11 cellular contexts compared by ENCODE assay signal in the genomic region with DNA sequence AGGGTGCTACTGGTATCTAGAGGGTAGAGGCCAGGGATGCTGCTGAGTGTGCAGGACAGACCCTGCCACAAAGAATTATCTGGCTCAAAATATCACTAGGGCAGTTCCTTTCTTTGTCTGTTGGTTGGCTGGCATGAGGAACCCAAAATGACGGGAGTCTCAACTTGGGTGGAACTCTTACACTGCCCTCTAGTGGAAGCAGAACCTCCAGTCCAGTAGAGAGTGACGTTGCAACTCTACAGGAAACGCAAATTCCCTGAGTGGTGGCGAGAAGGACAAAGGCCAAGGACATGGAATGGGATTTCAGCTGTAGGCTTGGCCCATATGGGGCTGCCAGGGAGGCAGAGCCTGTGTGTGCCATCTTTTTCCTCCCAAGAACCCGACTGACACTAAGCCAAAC. TPM values are rescaled to one million over a fixed set of nuclear protein-coding genes. Genes with fewer than 3 reads are reported as not detected.
A peak's percentile ranks its signal among the peaks of the same experiment; 100 is the strongest.
DNase-seq lines count a peak whose midpoint lies in the region; ATAC-seq, FAIRE-seq and TF ChIP-seq lines count a peak whose summit lies in the region.
"Had no signal": no experiment of that assay in that cellular context is flagged by ENCODE, and none has a peak within 500 bp of the region (broad histone marks: within the 10 kb centered on the region; RNA-seq: fewer than 3 reads in every experiment).

No MANE protein-coding gene starts in this region.

- H3K4me1 Mint-ChIP-seq in activated T-helper 1 cell treated with anti-CD3 and anti-CD28 coated beads, Interleukin-12 subunit alpha, Interleukin-12 subunit beta, Interleukin-2, Interleukin-4 antibody, amounts not matched to agents 30 ng/mL and 10 ng/mL and 1 ng/mL, durations not matched to agents 14 hours and 24 hours and 36 hours (ENCODE audit: low read depth), result no peaks in the 10 kb centered on the region
- H3K4me1 Mint-ChIP-seq in activated naive CD8-positive, alpha-beta T cell treated with anti-CD3 and anti-CD28 coated beads, Interleukin-2, amount 50 U/mL, for 24 hours, result no peaks in the 10 kb centered on the region

- peaks cover 11% of the 10 kb centered on the region for H3K4me1 ChIP-seq in keratinocyte (ENCODE audit: control insufficient read depth, extremely low read depth, insufficient read depth, low read length)

- POLR2A ChIA-PET in RWPE1 (lab: Yijun Ruan, JAX; ENCODE audit: low non-redundant PET), result no interaction called here

- no peak overlapping the region for H3K9ac ChIP-seq in keratinocyte (ENCODE audit: control insufficient read depth, extremely low read depth, insufficient read depth, low read length)

- no peaks in the 10 kb centered on the region for H4K20me1 ChIP-seq in keratinocyte (ENCODE audit: control insufficient read depth, extremely low read depth, insufficient read depth, low read length)

- in situ Hi-C loops in GM13976 (cut with MboI; ENCODE audit: low sequenced_read_pairs, unreplicated experiment), result no loop called here

- ATAC-seq in activated naive CD8-positive, alpha-beta T cell treated with anti-CD3 and anti-CD28 coated beads, Interleukin-2, amount 50 U/mL, for 24 hours, result no peak
- ATAC-seq in stimulated activated naive CD8-positive, alpha-beta T cell treated with anti-CD3 and anti-CD28 coated beads, Interleukin-15, Interleukin-2, amounts not matched to agents 100 U/mL and 50 U/mL, for 24 hours, result no peak

- no peaks in the 10 kb centered on the region for H3K79me2 ChIP-seq in keratinocyte (ENCODE audit: control insufficient read depth, insufficient read depth, low read length)

- peak; percentile 87 for FAIRE-seq in keratinocyte (lab: Jason Lieb, UNC)
- FAIRE-seq: endometrium had no signal

- no peak overlapping the region for H3K4me3 Mint-ChIP-seq in activated T-helper 1 cell treated with anti-CD3 and anti-CD28 coated beads, Interleukin-12 subunit alpha, Interleukin-12 subunit beta, Interleukin-2, Interleukin-4 antibody, amounts not matched to agents 30 ng/mL and 10 ng/mL and 1 ng/mL, durations not matched to agents 14 hours and 24 hours and 36 hours
- H3K4me3 Mint-ChIP-seq in activated naive CD8-positive, alpha-beta T cell treated with anti-CD3 and anti-CD28 coated beads, Interleukin-2, amount 50 U/mL, for 24 hours, result no peak overlapping the region

- DNase-seq in AG10803 (ENCODE audit: low read depth) (no peak), GM13976 (ENCODE audit: low spot score) (peak; percentile 46), RWPE1 (ENCODE audit: low spot score) (no peak), keratinocyte (ENCODE audit: low read depth, low spot score) (peak; percentile 19), hippocampal formation (lab: John Stamatoyannopoulos, UW) (no peak)
- no peak for DNase-seq in activated T-helper 1 cell treated with anti-CD3 and anti-CD28 coated beads, Interleukin-12 subunit alpha, Interleukin-12 subunit beta, Interleukin-2, Interleukin-4 antibody, amounts not matched to agents 30 ng/mL and 10 ng/mL and 1 ng/mL, durations not matched to agents 14 hours and 24 hours and 36 hours (ENCODE audit: low spot score)
- DNase-seq in activated naive CD8-positive, alpha-beta T cell treated with anti-CD3 and anti-CD28 coated beads, Interleukin-2, amount 50 U/mL, for 24 hours, result no peak
- DNase-seq in stimulated activated naive CD8-positive, alpha-beta T cell treated with anti-CD3 and anti-CD28 coated beads, Interleukin-15, Interleukin-2, amounts not matched to agents 100 U/mL and 50 U/mL, for 24 hours, result no peak
- DNase-seq: NCI-H774, occipital lobe had no signal

- intact Hi-C loops in activated T-helper 1 cell treated with anti-CD3 and anti-CD28 coated beads, Interleukin-12 subunit alpha, Interleukin-12 subunit beta, Interleukin-2, Interleukin-4 antibody, amounts not matched to agents 30 ng/mL and 10 ng/mL and 1 ng/mL, durations not matched to agents 14 hours and 24 hours and 36 hours (cut with micrococcal nuclease), result no loop called here

- H3K27ac ChIP-seq in RWPE1 (peak overlapping the region; percentile 38; the same call in 1 of the 2 replicates), keratinocyte (ENCODE audit: control insufficient read depth, insufficient read depth, low read length) (no peak overlapping the region)

- H2AFZ ChIP-seq in keratinocyte (ENCODE audit: control insufficient read depth, low read length), result no peak overlapping the region

- CTCF ChIA-PET in RWPE1 (lab: Yijun Ruan, JAX), result no interaction called here

- H3K27me3 Mint-ChIP-seq in activated T-helper 1 cell treated with anti-CD3 and anti-CD28 coated beads, Interleukin-12 subunit alpha, Interleukin-12 subunit beta, Interleukin-2, Interleukin-4 antibody, amounts not matched to agents 30 ng/mL and 10 ng/mL and 1 ng/mL, durations not matched to agents 14 hours and 24 hours and 36 hours (ENCODE audit: insufficient read depth), result no peaks in the 10 kb centered on the region
- H3K27me3 Mint-ChIP-seq in activated naive CD8-positive, alpha-beta T cell treated with anti-CD3 and anti-CD28 coated beads, Interleukin-2, amount 50 U/mL, for 24 hours, result peaks cover 3% of the 10 kb centered on the region

- H3K27ac Mint-ChIP-seq in activated T-helper 1 cell treated with anti-CD3 and anti-CD28 coated beads, Interleukin-12 subunit alpha, Interleukin-12 subunit beta, Interleukin-2, Interleukin-4 antibody, amounts not matched to agents 30 ng/mL and 10 ng/mL and 1 ng/mL, durations not matched to agents 14 hours and 24 hours and 36 hours, result no peak overlapping the region
- no peak overlapping the region for H3K27ac Mint-ChIP-seq in activated naive CD8-positive, alpha-beta T cell treated with anti-CD3 and anti-CD28 coated beads, Interleukin-2, amount 50 U/mL, for 24 hours

- no peaks in the 10 kb centered on the region for H3K9me3 ChIP-seq in keratinocyte (ENCODE audit: control insufficient read depth, low read depth, low read length)

- H3K4me2 ChIP-seq in keratinocyte (ENCODE audit: control insufficient read depth, extremely low read depth, insufficient read depth, low read depth, low read length), result no peak overlapping the region

- no peaks in the 10 kb centered on the region for H3K9me1 ChIP-seq in keratinocyte (ENCODE audit: control insufficient read depth, extremely low read depth, insufficient read depth, low read length)

- H3K27me3 ChIP-seq in keratinocyte (ENCODE audit: control insufficient read depth, extremely low read depth, insufficient read depth, low read length), result no peaks in the 10 kb centered on the region

- TF ChIP-seq CTCF in AG10803 (conservative IDR thresholded peaks at IDR 0.05; ENCODE audit: low read length) (peak; percentile 13; the same call in 1 of the 2 replicates), GM13976 (IDR thresholded peaks at IDR 0.05; ENCODE audit: borderline replicate concordance, control extremely low read depth, extremely low read depth, insufficient read depth, missing control alignments) (peak; percentile 28), RWPE1 (conservative IDR thresholded peaks at IDR 0.05; ENCODE audit: low read depth) (0 out of 2 replicates have a peak, but pooled peaks have one; percentile 14), keratinocyte (optimal IDR thresholded peaks at IDR 0.05 in 1 of 3, IDR thresholded peaks at IDR 0.05 in 1 of 3, conservative IDR thresholded peaks at IDR 0.05 in 1 of 3; ENCODE audit: extremely low read depth in 1 of 3, insufficient read depth in 2 of 3, low read length in 3 of 3) (peak; percentile 72 to 74 (median 72))

- no peaks in the 10 kb centered on the region for H3K36me3 Mint-ChIP-seq in activated T-helper 1 cell treated with anti-CD3 and anti-CD28 coated beads, Interleukin-12 subunit alpha, Interleukin-12 subunit beta, Interleukin-2, Interleukin-4 antibody, amounts not matched to agents 30 ng/mL and 10 ng/mL and 1 ng/mL, durations not matched to agents 14 hours and 24 hours and 36 hours (ENCODE audit: low read depth)
- H3K36me3 Mint-ChIP-seq in activated naive CD8-positive, alpha-beta T cell treated with anti-CD3 and anti-CD28 coated beads, Interleukin-2, amount 50 U/mL, for 24 hours (ENCODE audit: low read depth), result no peaks in the 10 kb centered on the region

- dilution Hi-C loops in keratinocyte (cut with MboI; ENCODE audit: extremely low pct_ligation_motif_present, low sequenced_read_pairs), result no loop called here

- no peak overlapping the region for H3K4me3 ChIP-seq in AG10803 (ENCODE audit: low read length)
- H3K4me3 ChIP-seq in keratinocyte (ENCODE audit: control insufficient read depth in 2 of 3, extremely low read depth in 1 of 3, insufficient read depth in 2 of 3, low read depth in 1 of 3, low read length in 3 of 3), result no peak overlapping the region

- H3K36me3 ChIP-seq in keratinocyte (ENCODE audit: control insufficient read depth in 2 of 2, extremely low read depth in 1 of 2, insufficient read depth in 2 of 2, low read length in 2 of 2), result no peaks in the 10 kb centered on the region

- H3K9me3 Mint-ChIP-seq in activated T-helper 1 cell treated with anti-CD3 and anti-CD28 coated beads, Interleukin-12 subunit alpha, Interleukin-12 subunit beta, Interleukin-2, Interleukin-4 antibody, amounts not matched to agents 30 ng/mL and 10 ng/mL and 1 ng/mL, durations not matched to agents 14 hours and 24 hours and 36 hours, result no peaks in the 10 kb centered on the region
- H3K9me3 Mint-ChIP-seq in activated naive CD8-positive, alpha-beta T cell treated with anti-CD3 and anti-CD28 coated beads, Interleukin-2, amount 50 U/mL, for 24 hours, result no peaks in the 10 kb centered on the region

RNA-seq across cellular contexts. Expression of a gene that starts 47.1 kb away (rescaled TPM):
- 84.5 to 136 TPM (median 102 TPM) in 3 replicates for polyA plus RNA-seq in keratinocyte
- polyA plus RNA-seq in keratinocyte (2011; ENCODE audit: low read depth), result 99.7 TPM
- 84.9 and 153 TPM in 2 replicates for polyA plus RNA-seq in keratinocyte (2011; cell fraction: cytosol; rRNA removed)
- 64.7 and 80.2 TPM in 2 replicates for polyA plus RNA-seq in keratinocyte (2011; cell fraction: nucleus; rRNA removed)
- polyA plus RNA-seq in keratinocyte (2012; ENCODE audit: low replicate concordance), result 45.1 and 50.6 TPM in 2 replicates
- polyA minus RNA-seq in keratinocyte, result 11.7 to 39.7 TPM (median 35.1 TPM) in 3 replicates
- 52.4 TPM for polyA minus RNA-seq in keratinocyte (2011; cell fraction: cytosol; rRNA and poly(A)+ RNA removed)
- polyA minus RNA-seq in keratinocyte (2011; cell fraction: nucleus; rRNA and poly(A)+ RNA removed), result 15.7 and 30.3 TPM in 2 replicates
- total RNA-seq in activated T-helper 1 cell treated with anti-CD3 and anti-CD28 coated beads, Interleukin-12 subunit alpha, Interleukin-12 subunit beta, Interleukin-2, Interleukin-4 antibody, amounts not matched to agents 30 ng/mL and 10 ng/mL and 1 ng/mL, durations not matched to agents 14 hours and 24 hours and 36 hours, result 59.2 and 63.3 TPM in 2 replicates

Comparison
In these comparisons a context has a peak if more than half of its experiments do, and no peak if none do; other contexts are left out.
1. DNase-seq: peak in GM13976 (single experiment) and keratinocyte (single experiment); none in AG10803 (single experiment), RWPE1 (single experiment), hippocampal formation (0 of 2), activated T-helper 1 cell treated with anti-CD3 and anti-CD28 coated beads, Interleukin-12 subunit alpha, Interleukin-12 subunit beta, Interleukin-2, Interleukin-4 antibody, amounts not matched to agents 30 ng/mL and 10 ng/mL and 1 ng/mL, durations not matched to agents 14 hours and 24 hours and 36 hours (single experiment), activated naive CD8-positive, alpha-beta T cell treated with anti-CD3 and anti-CD28 coated beads, Interleukin-2, amount 50 U/mL, for 24 hours (single experiment) and stimulated activated naive CD8-positive, alpha-beta T cell treated with anti-CD3 and anti-CD28 coated beads, Interleukin-15, Interleukin-2, amounts not matched to agents 100 U/mL and 50 U/mL, for 24 hours (single experiment).
2. CTCF ChIP-seq: peak in every context shown above with its lines; median percentile 72 in keratinocyte; 28 in GM13976; 14 in RWPE1; 13 in AG10803.